12 cellular contexts compared by ENCODE assay signal in genomic region chr17:4162366-4162765, GRCh38. TPM values are rescaled to one million over a fixed set of nuclear protein-coding genes. Genes with fewer than 3 reads are reported as not detected.
DNase-seq lines count a peak whose midpoint lies in the region; ATAC-seq and TF ChIP-seq lines count a peak whose summit lies in the region.
"Had no signal": no experiment of that assay in that cellular context is flagged by ENCODE, and none has a peak within 500 bp of the region (broad histone marks: within the 10 kb centered on the region; RNA-seq: fewer than 3 reads in every experiment).

No MANE protein-coding gene starts in this region.

- TF ChIP-seq CTCF in natural killer cell (IDR thresholded peaks at IDR 0.05) (no peak), ascending aorta (IDR thresholded peaks at IDR 0.05) (no peak), nephron (IDR thresholded peaks at IDR 0.05; ENCODE audit: unreplicated experiment in 3 of 3) (no peak), omental fat pad (IDR thresholded peaks at IDR 0.05) (no peak)

- H3K4me1 ChIP-seq in ascending aorta (peaks cover 4 to 12% of the 10 kb centered on the region in 2 donors), aorta (ENCODE audit: control insufficient read depth in 1 of 2, insufficient read depth in 2 of 2, low read length in 2 of 2) (no peaks in the 10 kb centered on the region)
- H3K4me1 ChIP-seq: uterus had no signal

- no peak overlapping the region for H3K27ac Mint-ChIP-seq in natural killer cell treated with Interleukin-12 subunit alpha and Interleukin-12 subunit beta and Interleukin-15 and Interleukin-18, amount 100 ng/mL, for 72 hours
- H3K27ac Mint-ChIP-seq in natural killer cell: peak overlapping the region in 1 of 2 donors; percentile 42
- H3K27ac Mint-ChIP-seq in nephron: peak overlapping the region in 2 of 3 experiments; percentile 34 to 83
- H3K27ac Mint-ChIP-seq: activated naive CD8-positive, alpha-beta T cell treated with anti-CD3 and anti-CD28 coated beads, Interleukin-2, amount 10 ng/mL, durations not matched to agents 7 days and 5 days had no signal

- H3K4me3 Mint-ChIP-seq in natural killer cell treated with Interleukin-12 subunit alpha and Interleukin-12 subunit beta and Interleukin-15 and Interleukin-18, amount 100 ng/mL, for 72 hours: no peak overlapping the region
- no peak overlapping the region for H3K4me3 Mint-ChIP-seq in natural killer cell
- H3K4me3 Mint-ChIP-seq in nephron: no peak overlapping the region
- H3K4me3 Mint-ChIP-seq: activated naive CD8-positive, alpha-beta T cell treated with anti-CD3 and anti-CD28 coated beads, Interleukin-2, amount 10 ng/mL, durations not matched to agents 7 days and 5 days had no signal

- peaks cover 30% of the 10 kb centered on the region for H3K36me3 Mint-ChIP-seq in natural killer cell treated with Interleukin-12 subunit alpha and Interleukin-12 subunit beta and Interleukin-15 and Interleukin-18, amount 100 ng/mL, for 72 hours
- no peaks in the 10 kb centered on the region for H3K36me3 Mint-ChIP-seq in natural killer cell
- peaks cover 48% of the 10 kb centered on the region for H3K36me3 Mint-ChIP-seq in nephron (ENCODE audit: low read depth)

- no peaks in the 10 kb centered on the region for H3K27me3 ChIP-seq in ascending aorta
- H3K27me3 ChIP-seq in aorta (ENCODE audit: control insufficient read depth in 1 of 2, insufficient read depth in 2 of 2, low read length in 1 of 2): no peaks in the 10 kb centered on the region
- H3K27me3 ChIP-seq: uterus had no signal

- peak; percentile 55 for DNase-seq in natural killer cell treated with Interleukin-12 subunit alpha and Interleukin-12 subunit beta and Interleukin-15 and Interleukin-18, amount 100 ng/mL, for 72 hours (ENCODE audit: low spot score)
- DNase-seq in natural killer cell: no peak
- no peak for DNase-seq in ascending aorta (ENCODE audit: low spot score in 2 of 2)
- DNase-seq in aorta: no peak
- no peak for DNase-seq in inferior parietal cortex (ENCODE audit: extremely low spot score)
- DNase-seq in NCI-H2107 (lab: John Stamatoyannopoulos, UW): no peak
- no peak for DNase-seq in omental fat pad (ENCODE audit: low spot score)
- DNase-seq: activated CD4-positive, alpha-beta T cell treated with anti-CD3 and anti-CD28 coated beads for 4 hours; activated naive CD8-positive, alpha-beta T cell treated with anti-CD3 and anti-CD28 coated beads, Interleukin-2, amount 10 ng/mL, durations not matched to agents 7 days and 5 days; NCI-H1694 treated with DMSO at 0.1 percent for 48 hours; uterus had no signal

- H3K4me3 ChIP-seq in ascending aorta (no peak overlapping the region), aorta (ENCODE audit: low read length in 2 of 2) (no peak overlapping the region)
- H3K4me3 ChIP-seq: uterus had no signal

- H3K9me3 Mint-ChIP-seq in natural killer cell treated with Interleukin-12 subunit alpha and Interleukin-12 subunit beta and Interleukin-15 and Interleukin-18, amount 100 ng/mL, for 72 hours: no peaks in the 10 kb centered on the region
- H3K9me3 Mint-ChIP-seq in natural killer cell: no peaks in the 10 kb centered on the region
- no peaks in the 10 kb centered on the region for H3K9me3 Mint-ChIP-seq in nephron
- H3K9me3 Mint-ChIP-seq: activated naive CD8-positive, alpha-beta T cell treated with anti-CD3 and anti-CD28 coated beads, Interleukin-2, amount 10 ng/mL, durations not matched to agents 7 days and 5 days had no signal

- peaks cover 21 to 41% of the 10 kb centered on the region in 2 donors for H3K36me3 ChIP-seq in ascending aorta
- H3K36me3 ChIP-seq in aorta (ENCODE audit: control insufficient read depth in 1 of 2, insufficient read depth in 2 of 2, low read length in 1 of 2): no peaks in the 10 kb centered on the region
- H3K36me3 ChIP-seq: uterus had no signal

- peak in 1 of 2 donors; percentile 53 for ATAC-seq in natural killer cell treated with Interleukin-12 subunit alpha and Interleukin-12 subunit beta and Interleukin-15 and Interleukin-18, amount 100 ng/mL, for 72 hours
- ATAC-seq in natural killer cell (no peak), aorta (ENCODE audit: low FRiP score) (no peak), omental fat pad (ENCODE audit: low FRiP score) (no peak)

- H3K9me3 ChIP-seq in ascending aorta (no peaks in the 10 kb centered on the region), aorta (ENCODE audit: control insufficient read depth, low read length) (no peaks in the 10 kb centered on the region)
- H3K9me3 ChIP-seq: uterus had no signal

- no peaks in the 10 kb centered on the region for H3K27me3 Mint-ChIP-seq in natural killer cell treated with Interleukin-12 subunit alpha and Interleukin-12 subunit beta and Interleukin-15 and Interleukin-18, amount 100 ng/mL, for 72 hours
- H3K27me3 Mint-ChIP-seq in natural killer cell (ENCODE audit: low read depth in 2 of 2): no peaks in the 10 kb centered on the region
- no peaks in the 10 kb centered on the region for H3K27me3 Mint-ChIP-seq in nephron (ENCODE audit: low read depth)
- H3K27me3 Mint-ChIP-seq: activated naive CD8-positive, alpha-beta T cell treated with anti-CD3 and anti-CD28 coated beads, Interleukin-2, amount 10 ng/mL, durations not matched to agents 7 days and 5 days had no signal

- WGBS in aorta, 2 donors: 58 to 67% methylated on average over 7 of the region's 7 CpGs

- intact Hi-C loops in natural killer cell (cut with micrococcal nuclease): no loop called here
- intact Hi-C loops in ascending aorta (cut with DNase I): no loop called here
- intact Hi-C loops in aorta (cut with DNase I): no loop called here

- H3K27ac ChIP-seq in ascending aorta (peak overlapping the region; percentile 58 to 77), aorta (ENCODE audit: low read depth in 1 of 2, low read length in 2 of 2) (peak overlapping the region; percentile 69 to 91)
- H3K27ac ChIP-seq: uterus had no signal

- H3K4me1 Mint-ChIP-seq in natural killer cell treated with Interleukin-12 subunit alpha and Interleukin-12 subunit beta and Interleukin-15 and Interleukin-18, amount 100 ng/mL, for 72 hours (ENCODE audit: low read depth in 2 of 2): peaks cover 2% of the 10 kb centered on the region in 2 donors
- H3K4me1 Mint-ChIP-seq in natural killer cell: peaks cover 0 to 7% of the 10 kb centered on the region in 2 donors
- no peaks in the 10 kb centered on the region for H3K4me1 Mint-ChIP-seq in nephron

RNA-seq across cellular contexts. Expression of gene CYB5D2, which starts 19.4 kb away (rescaled TPM):
- 10 to 100 TPM in 1 of 2 donors, 1 to 10 TPM in 1; 7.2 to 13.2 TPM for total RNA-seq in natural killer cell treated with Interleukin-12 subunit alpha and Interleukin-12 subunit beta and Interleukin-15 and Interleukin-18, amount 100 ng/mL, for 72 hours
- 1 to 10 TPM; 5.3 to 7.1 (median 6.4) TPM for total RNA-seq in natural killer cell
- total RNA-seq in ascending aorta: 17.7 TPM
- 10 to 100 TPM; 13.7 to 17.9 TPM for total RNA-seq in aorta
- polyA plus RNA-seq in aorta: 10 to 100 TPM; 14.8 to 30.3 TPM
- 10 to 100 TPM; 25.7 to 38.9 (median 36.2) TPM for total RNA-seq in omental fat pad

RNA-seq across cellular contexts. Expression of gene ZZEF1, which starts 19.5 kb away (rescaled TPM):
- total RNA-seq in natural killer cell treated with Interleukin-12 subunit alpha and Interleukin-12 subunit beta and Interleukin-15 and Interleukin-18, amount 100 ng/mL, for 72 hours: 10 to 100 TPM; 65.0 to 96.3 TPM
- total RNA-seq in natural killer cell (100 to 1,000 TPM; 102 to 126 (median 125) TPM), ascending aorta (67.2 TPM), aorta (10 to 100 TPM; 64.4 to 68.5 TPM), omental fat pad (10 to 100 TPM; 49.2 to 93.8 (median 66.1) TPM)
- polyA plus RNA-seq in aorta: 10 to 100 TPM; 11.0 to 18.9 TPM

Comparison
In these comparisons a context has a peak if more than half of its experiments do, and no peak if none do; other contexts are left out.
1. H3K27ac Mint-ChIP-seq: peak in nephron (2 of 3); none in natural killer cell treated with Interleukin-12 subunit alpha and Interleukin-12 subunit beta and Interleukin-15 and Interleukin-18, amount 100 ng/mL, for 72 hours (0 of 2).